ENCODE assay signal across 18 cellular contexts in genomic region chr7:510061-510481, GRCh38.
"Had no signal": no experiment of that assay in that cellular context is flagged by ENCODE, and none has a peak within 500 bp of the region (broad histone marks: within the 10 kb centered on the region; RNA-seq: fewer than 3 reads in every experiment).

No MANE protein-coding gene starts in this region.

- DNase-seq: activated B cell treated with CpG ODN at 0.5 μM for 24 hours; activated CD4-positive, alpha-beta T cell treated with anti-CD3 and anti-CD28 coated beads for 48 hours; activated CD8-positive, alpha-beta memory T cell treated with anti-CD3 and anti-CD28 coated beads, Interleukin-2, amount 50 U/mL, for 4 hours; activated CD8-positive, alpha-beta T cell treated with anti-CD3 and anti-CD28 coated beads for 36 hours; activated gamma-delta T cell; activated T-cell treated with anti-CD3 and anti-CD28 coated beads, Interleukin-2, amount 50 U/mL, for 48 hours; effector memory CD4-positive, alpha-beta T cell; mesendoderm; occipital lobe; SJCRH30; stimulated activated CD4-positive, alpha-beta T cell treated with anti-CD3 and anti-CD28 coated beads, Interleukin-2, amount 100 ng/mL, for 48 hours; stimulated activated naive B cell treated with anti-CD40 and anti-IgM and Interleukin-4, amounts not matched to agents 10 μg/mL and 1 μg/mL and 100 μg/mL, for 72 hours; substantia nigra; T-helper 2 cell; trophoblast cell had no signal

- H3K4me3 ChIP-seq: body of pancreas, left lung, SJCRH30 had no signal

- H3K27ac ChIP-seq: body of pancreas, left lung, SJCRH30 had no signal

- H3K27me3 ChIP-seq: body of pancreas, SJCRH30 had no signal

- ATAC-seq: activated CD8-positive, alpha-beta T cell treated with anti-CD3 and anti-CD28 coated beads for 36 hours; activated naive CD4-positive, alpha-beta T cell treated with anti-CD3 and anti-CD28 coated beads, Interleukin-2, amount 50 U/mL, for 72 hours; body of pancreas; left lung; stimulated activated naive B cell treated with anti-CD40 and anti-IgM and Interleukin-4, amounts not matched to agents 10 μg/mL and 1 μg/mL and 100 μg/mL, for 72 hours had no signal

- H3K9me3 ChIP-seq: body of pancreas, left lung, SJCRH30 had no signal

- H3K36me3 ChIP-seq: SJCRH30 had no signal
